Comparison of ENCODE assay signal across 17 cellular contexts in genomic region chrX:327660-328126, GRCh38. TPM values are rescaled to one million over a fixed set of nuclear protein-coding genes. Genes with fewer than 3 reads are reported as not detected.
DNase-seq lines count a peak whose midpoint lies in the region; ATAC-seq, FAIRE-seq and TF ChIP-seq lines count a peak whose summit lies in the region.
"Had no signal": no experiment of that assay in that cellular context is flagged by ENCODE, and none has a peak within 500 bp of the region (broad histone marks: within the 10 kb centered on the region; RNA-seq: fewer than 3 reads in every experiment).

No MANE protein-coding gene starts in this region.

- H3K4me1 Mint-ChIP-seq in CD14-positive monocyte, result peaks cover 22% of the 10 kb centered on the region
- peaks cover 10% of the 10 kb centered on the region for H3K4me1 Mint-ChIP-seq in WTC11
- peaks cover 4% of the 10 kb centered on the region for H3K4me1 Mint-ChIP-seq in progenitor cell of endocrine pancreas (ENCODE audit: low read depth)

- CTCF ChIA-PET in WTC11 (lab: Charles Lee), result no interaction called here

- no peak overlapping the region for H3K27ac ChIP-seq in right lobe of liver
- H3K27ac ChIP-seq: BLaER1, GM23248 had no signal

- peaks cover 0 to under 1% of the 10 kb centered on the region in 2 donors for H3K36me3 Mint-ChIP-seq in CD14-positive monocyte
- no peaks in the 10 kb centered on the region for H3K36me3 Mint-ChIP-seq in WTC11
- no peaks in the 10 kb centered on the region for H3K36me3 Mint-ChIP-seq in progenitor cell of endocrine pancreas (ENCODE audit: insufficient read depth)

- intact Hi-C loops in CD14-positive monocyte (cut with micrococcal nuclease), result no loop called here
- intact Hi-C loops in right lobe of liver (cut with DNase I), result no loop called here

- H3K27ac Mint-ChIP-seq in CD14-positive monocyte, result peak overlapping the region in 1 of 7 donors; percentile 18
- no peak overlapping the region for H3K27ac Mint-ChIP-seq in WTC11
- peak overlapping the region; percentile 62 for H3K27ac Mint-ChIP-seq in progenitor cell of endocrine pancreas

- peaks cover 0 to 4% (median 0%) of the 10 kb centered on the region in 4 donors for H3K4me1 ChIP-seq in right lobe of liver

- H3K4me3 Mint-ChIP-seq in CD14-positive monocyte (no peak overlapping the region), WTC11 (no peak overlapping the region), progenitor cell of endocrine pancreas (ENCODE audit: low read depth) (no peak overlapping the region)

- no peaks in the 10 kb centered on the region for H3K27me3 ChIP-seq in right lobe of liver

- H3K9me3 Mint-ChIP-seq in CD14-positive monocyte (peaks cover 0 to 4% (median 2%) of the 10 kb centered on the region in 7 donors), WTC11 (no peaks in the 10 kb centered on the region), progenitor cell of endocrine pancreas (ENCODE audit: low read depth) (no peaks in the 10 kb centered on the region)

- H3K36me3 ChIP-seq in right lobe of liver, result no peaks in the 10 kb centered on the region

- FAIRE-seq in GM12891 (lab: Jason Lieb, UNC), result no peak

- no peak for TF ChIP-seq CTCF in CD14-positive monocyte (IDR thresholded peaks at IDR 0.05)
- TF ChIP-seq CTCF in WTC11 (IDR thresholded peaks at IDR 0.05), result no peak
- TF ChIP-seq CTCF in right lobe of liver (IDR thresholded peaks at IDR 0.05), result no peak
- TF ChIP-seq CTCF in progenitor cell of endocrine pancreas (IDR thresholded peaks at IDR 0.05; ENCODE audit: unreplicated experiment), result no peak

- TF ChIP-seq POLR2A in right lobe of liver (IDR thresholded peaks at IDR 0.05), result no peak
- TF ChIP-seq POLR2A in GM12891 (IDR thresholded peaks at IDR 0.05; ENCODE audit: low read depth, low read length), result no peak

- no peak for ATAC-seq in WTC11
- no peak for ATAC-seq in right lobe of liver

- POLR2A ChIA-PET in WTC11 (lab: Charles Lee), result no interaction called here

- H3K27me3 Mint-ChIP-seq in CD14-positive monocyte (ENCODE audit: low read depth in 3 of 3), result peaks cover 25 to 65% (median 43%) of the 10 kb centered on the region in 3 donors
- H3K27me3 Mint-ChIP-seq in WTC11 (ENCODE audit: low read depth), result 0 out of 2 replicates have a peak, but pooled peaks cover 11% of the 10 kb centered on the region
- no peaks in the 10 kb centered on the region for H3K27me3 Mint-ChIP-seq in progenitor cell of endocrine pancreas

- H3K4me3 ChIP-seq in right lobe of liver, result no peak overlapping the region
- H3K4me3 ChIP-seq: BLaER1, GM23248 had no signal

- WGBS in right lobe of liver (ENCODE audit: insufficient coverage, low coverage, low lambda C conversion rate, missing lambda C conversion rate), result 92% methylated on average over 7 of the region's 33 CpGs

- H3K9me3 ChIP-seq in right lobe of liver, result no peaks in the 10 kb centered on the region
- H3K9me3 ChIP-seq: BLaER1 had no signal

- DNase-seq in CD14-positive monocyte (ENCODE audit: low spot score) (peak; percentile 44), WTC11 (ENCODE audit: low spot score) (no peak), right lobe of liver (peak; percentile 18 to 55 (median 47)), progenitor cell of endocrine pancreas (ENCODE audit: low spot score, unreplicated experiment) (no peak), globus pallidus (ENCODE audit: low spot score) (no peak), OCI-M2 (lab: John Stamatoyannopoulos, UW; ENCODE audit: unreplicated experiment) (no peak), GM12891 (ENCODE audit: insufficient read length, low spot score) (no peak)
- DNase-seq: DMS 273 treated with DMSO at 0.1 percent for 48 hours; GM23248; NCI-H1092 treated with DMSO at 0.1 percent for 48 hours; NCI-H1694; NCI-H2107; NCI-H345; NCI-H526 treated with DMSO at 0.1 percent for 48 hours; NK-92 treated with Interleukin-12 subunit alpha and Interleukin-12 subunit beta, amount 100 ng/mL, for 24 hours; OCI-M1 had no signal

TF ChIP-seq in WTC11, 78 proteins besides CTCF, POLR2A, EP300 and RAD21:
- TF ChIP-seq USF2 (CRISPR knock-in tag; IDR thresholded peaks at IDR 0.05), result 0 out of 2 replicates have a peak, but pooled peaks have one; percentile 26
- no peak for TF ChIP-seq ELF4 (CRISPR knock-in tag; IDR thresholded peaks at IDR 0.05; ENCODE audit: low read depth)

TF ChIP-seq in GM12891, 5 proteins besides CTCF, POLR2A, EP300 and RAD21:
- no peak for TF ChIP-seq POLR2AphosphoS5 (IDR thresholded peaks at IDR 0.05; ENCODE audit: low read depth, low read length)
- TF ChIP-seq PAX5 (IDR thresholded peaks at IDR 0.05; ENCODE audit: insufficient read depth, low read length, severe bottlenecking), result no peak
- TF ChIP-seq TAF1 (IDR thresholded peaks at IDR 0.05; ENCODE audit: low read depth, low read length), result no peak

RNA-seq across cellular contexts. Expression of gene GTPBP6, which starts 9.1 kb away (rescaled TPM):
- polyA plus RNA-seq in CD14-positive monocyte, result 10 to 100 TPM; 17.2 to 27.0 TPM
- total RNA-seq in WTC11 (2021), result 63.9 to 68.5 TPM (median 67.9 TPM) in 3 replicates
- total RNA-seq in right lobe of liver, result 10 to 100 TPM; 20.9 to 32.8 (median 23.2) TPM
- 71.1 and 72.7 TPM in 2 replicates for total RNA-seq in progenitor cell of endocrine pancreas
- polyA plus RNA-seq in GM12891 (2012; ENCODE audit: low read depth, missing spikeins), result 29.7 TPM

RNA-seq across cellular contexts. Expression of gene PLCXD1, which starts 46.5 kb away (rescaled TPM):
- 1 to 10 TPM; 2.9 to 6.7 TPM for polyA plus RNA-seq in CD14-positive monocyte
- total RNA-seq in WTC11 (2021), result 131 to 155 TPM (median 150 TPM) in 3 replicates
- total RNA-seq in right lobe of liver, result 10 to 100 TPM in 1 of 6 experiments, 1 to 10 TPM in 5; 3.4 to 11.2 (median 5.1) TPM
- total RNA-seq in progenitor cell of endocrine pancreas, result 52.3 and 55.6 TPM in 2 replicates
- 21.2 TPM for polyA plus RNA-seq in GM12891 (2012; ENCODE audit: low read depth, missing spikeins)

RNA-seq across cellular contexts. Expression of gene PPP2R3B, which starts 59.0 kb away (rescaled TPM):
- 1 to 10 TPM; 2.1 to 2.3 TPM for polyA plus RNA-seq in CD14-positive monocyte
- total RNA-seq in WTC11 (2021), result 103 to 130 TPM (median 107 TPM) in 3 replicates
- total RNA-seq in right lobe of liver, result 1 to 10 TPM; 4.2 to 6.3 (median 5.3) TPM
- 70.0 and 72.6 TPM in 2 replicates for total RNA-seq in progenitor cell of endocrine pancreas
- polyA plus RNA-seq in GM12891 (2012; ENCODE audit: low read depth, missing spikeins), result 12.9 TPM

Comparison
In these comparisons a context has a peak if more than half of its experiments do, and no peak if none do; other contexts are left out.
1. DNase-seq: peak in CD14-positive monocyte (single experiment) and right lobe of liver (3 of 3); none in WTC11 (single experiment), progenitor cell of endocrine pancreas (single experiment), globus pallidus (single experiment), OCI-M2 (single experiment) and GM12891 (single experiment).